ENCODE assay signal across 1 cellular context in genomic region chr14:23621932-23622495, GRCh38.
TF ChIP-seq lines count a peak whose summit lies in the region.

No MANE protein-coding gene starts in this region.

TF ChIP-seq in HepG2, 621 proteins besides CTCF, POLR2A, EP300 and RAD21:
- TF ChIP-seq, protein P1, sequence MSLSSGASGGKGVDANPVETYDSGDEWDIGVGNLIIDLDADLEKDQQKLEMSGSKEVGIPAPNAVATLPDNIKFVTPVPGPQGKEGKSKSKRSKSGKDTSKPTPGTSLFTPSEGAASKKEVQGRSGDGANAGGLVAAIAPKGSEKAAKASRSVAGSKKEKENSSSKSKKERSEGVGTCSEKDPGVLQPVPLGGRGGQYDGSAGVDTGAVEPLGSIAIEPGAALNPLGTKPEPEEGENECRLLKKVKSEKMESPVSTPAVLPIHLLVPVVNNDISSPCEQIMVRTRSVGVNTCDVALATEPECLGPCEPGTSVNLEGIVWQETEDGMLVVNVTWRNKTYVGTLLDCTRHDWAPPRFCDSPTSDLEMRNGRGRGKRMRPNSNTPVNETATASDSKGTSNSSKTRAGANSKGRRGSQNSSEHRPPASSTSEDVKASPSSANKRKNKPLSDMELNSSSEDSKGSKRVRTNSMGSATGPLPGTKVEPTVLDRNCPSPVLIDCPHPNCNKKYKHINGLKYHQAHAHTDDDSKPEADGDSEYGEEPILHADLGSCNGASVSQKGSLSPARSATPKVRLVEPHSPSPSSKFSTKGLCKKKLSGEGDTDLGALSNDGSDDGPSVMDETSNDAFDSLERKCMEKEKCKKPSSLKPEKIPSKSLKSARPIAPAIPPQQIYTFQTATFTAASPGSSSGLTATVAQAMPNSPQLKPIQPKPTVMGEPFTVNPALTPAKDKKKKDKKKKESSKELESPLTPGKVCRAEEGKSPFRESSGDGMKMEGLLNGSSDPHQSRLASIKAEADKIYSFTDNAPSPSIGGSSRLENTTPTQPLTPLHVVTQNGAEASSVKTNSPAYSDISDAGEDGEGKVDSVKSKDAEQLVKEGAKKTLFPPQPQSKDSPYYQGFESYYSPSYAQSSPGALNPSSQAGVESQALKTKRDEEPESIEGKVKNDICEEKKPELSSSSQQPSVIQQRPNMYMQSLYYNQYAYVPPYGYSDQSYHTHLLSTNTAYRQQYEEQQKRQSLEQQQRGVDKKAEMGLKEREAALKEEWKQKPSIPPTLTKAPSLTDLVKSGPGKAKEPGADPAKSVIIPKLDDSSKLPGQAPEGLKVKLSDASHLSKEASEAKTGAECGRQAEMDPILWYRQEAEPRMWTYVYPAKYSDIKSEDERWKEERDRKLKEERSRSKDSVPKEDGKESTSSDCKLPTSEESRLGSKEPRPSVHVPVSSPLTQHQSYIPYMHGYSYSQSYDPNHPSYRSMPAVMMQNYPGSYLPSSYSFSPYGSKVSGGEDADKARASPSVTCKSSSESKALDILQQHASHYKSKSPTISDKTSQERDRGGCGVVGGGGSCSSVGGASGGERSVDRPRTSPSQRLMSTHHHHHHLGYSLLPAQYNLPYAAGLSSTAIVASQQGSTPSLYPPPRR (CRISPR knock-in tag; IDR thresholded peaks at IDR 0.05; ENCODE audit: borderline replicate concordance): peak; percentile 46; the same call in 1 of the 2 replicates
- TF ChIP-seq ZNF761 (CRISPR knock-in tag; conservative IDR thresholded peaks at IDR 0.05): 0 out of 2 replicates have a peak, but pooled peaks have one; percentile 66
- 0 out of 2 replicates have a peak, but pooled peaks have one; percentile 15 for TF ChIP-seq KMT2A (CRISPR knock-in tag; IDR thresholded peaks at IDR 0.05)
- TF ChIP-seq ZNF251 (CRISPR knock-in tag; IDR thresholded peaks at IDR 0.05): 0 out of 2 replicates have a peak, but pooled peaks have one; percentile 12
- no peak for TF ChIP-seq FOXJ3 (CRISPR knock-in tag; IDR thresholded peaks at IDR 0.05; ENCODE audit: borderline replicate concordance)
- TF ChIP-seq ZNF230 (CRISPR knock-in tag; IDR thresholded peaks at IDR 0.05): 0 out of 2 replicates have a peak, but pooled peaks have one; percentile 25
- TF ChIP-seq ZNF782 (CRISPR knock-in tag; IDR thresholded peaks at IDR 0.05; ENCODE audit: borderline replicate concordance): peak; percentile 56; the same call in 1 of the 2 replicates
- TF ChIP-seq ZNF354B (CRISPR knock-in tag; IDR thresholded peaks at IDR 0.05): no peak
- TF ChIP-seq, protein P2, sequence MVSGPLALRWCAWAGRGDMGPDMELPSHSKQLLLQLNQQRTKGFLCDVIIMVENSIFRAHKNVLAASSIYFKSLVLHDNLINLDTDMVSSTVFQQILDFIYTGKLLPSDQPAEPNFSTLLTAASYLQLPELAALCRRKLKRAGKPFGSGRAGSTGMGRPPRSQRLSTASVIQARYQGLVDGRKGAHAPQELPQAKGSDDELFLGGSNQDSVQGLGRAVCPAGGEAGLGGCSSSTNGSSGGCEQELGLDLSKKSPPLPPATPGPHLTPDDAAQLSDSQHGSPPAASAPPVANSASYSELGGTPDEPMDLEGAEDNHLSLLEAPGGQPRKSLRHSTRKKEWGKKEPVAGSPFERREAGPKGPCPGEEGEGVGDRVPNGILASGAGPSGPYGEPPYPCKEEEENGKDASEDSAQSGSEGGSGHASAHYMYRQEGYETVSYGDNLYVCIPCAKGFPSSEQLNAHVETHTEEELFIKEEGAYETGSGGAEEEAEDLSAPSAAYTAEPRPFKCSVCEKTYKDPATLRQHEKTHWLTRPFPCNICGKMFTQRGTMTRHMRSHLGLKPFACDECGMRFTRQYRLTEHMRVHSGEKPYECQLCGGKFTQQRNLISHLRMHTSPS (CRISPR knock-in tag; IDR thresholded peaks at IDR 0.05; ENCODE audit: low read depth): 0 out of 2 replicates have a peak, but pooled peaks have one; percentile 14
- peak; percentile 19; the same call in 1 of the 2 replicates for TF ChIP-seq NR2C2 (CRISPR knock-in tag; IDR thresholded peaks at IDR 0.05; ENCODE audit: borderline replicate concordance)
- TF ChIP-seq ZBTB33 (CRISPR knock-in tag; IDR thresholded peaks at IDR 0.05): no peak
- 0 out of 2 replicates have a peak, but pooled peaks have one; percentile 15 for TF ChIP-seq NFKBIZ (CRISPR knock-in tag; IDR thresholded peaks at IDR 0.05)
- no peak for TF ChIP-seq DDIT3 (CRISPR knock-in tag; IDR thresholded peaks at IDR 0.05)
- TF ChIP-seq, protein P3, sequence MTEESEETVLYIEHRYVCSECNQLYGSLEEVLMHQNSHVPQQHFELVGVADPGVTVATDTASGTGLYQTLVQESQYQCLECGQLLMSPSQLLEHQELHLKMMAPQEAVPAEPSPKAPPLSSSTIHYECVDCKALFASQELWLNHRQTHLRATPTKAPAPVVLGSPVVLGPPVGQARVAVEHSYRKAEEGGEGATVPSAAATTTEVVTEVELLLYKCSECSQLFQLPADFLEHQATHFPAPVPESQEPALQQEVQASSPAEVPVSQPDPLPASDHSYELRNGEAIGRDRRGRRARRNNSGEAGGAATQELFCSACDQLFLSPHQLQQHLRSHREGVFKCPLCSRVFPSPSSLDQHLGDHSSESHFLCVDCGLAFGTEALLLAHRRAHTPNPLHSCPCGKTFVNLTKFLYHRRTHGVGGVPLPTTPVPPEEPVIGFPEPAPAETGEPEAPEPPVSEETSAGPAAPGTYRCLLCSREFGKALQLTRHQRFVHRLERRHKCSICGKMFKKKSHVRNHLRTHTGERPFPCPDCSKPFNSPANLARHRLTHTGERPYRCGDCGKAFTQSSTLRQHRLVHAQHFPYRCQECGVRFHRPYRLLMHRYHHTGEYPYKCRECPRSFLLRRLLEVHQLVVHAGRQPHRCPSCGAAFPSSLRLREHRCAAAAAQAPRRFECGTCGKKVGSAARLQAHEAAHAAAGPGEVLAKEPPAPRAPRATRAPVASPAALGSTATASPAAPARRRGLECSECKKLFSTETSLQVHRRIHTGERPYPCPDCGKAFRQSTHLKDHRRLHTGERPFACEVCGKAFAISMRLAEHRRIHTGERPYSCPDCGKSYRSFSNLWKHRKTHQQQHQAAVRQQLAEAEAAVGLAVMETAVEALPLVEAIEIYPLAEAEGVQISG (CRISPR knock-in tag; IDR thresholded peaks at IDR 0.05): 0 out of 2 replicates have a peak, but pooled peaks have one; percentile 17
- TF ChIP-seq ZNF619 (CRISPR knock-in tag; IDR thresholded peaks at IDR 0.05): 0 out of 2 replicates have a peak, but pooled peaks have one; percentile 60
- TF ChIP-seq PAXIP1 (CRISPR knock-in tag; conservative IDR thresholded peaks at IDR 0.05): 0 out of 2 replicates have a peak, but pooled peaks have one; percentile 20
- TF ChIP-seq HHEX (CRISPR knock-in tag; IDR thresholded peaks at IDR 0.05): 0 out of 2 replicates have a peak, but pooled peaks have one; percentile 2
- 0 out of 2 replicates have a peak, but pooled peaks have one; percentile 42 for TF ChIP-seq HINFP (CRISPR knock-in tag; IDR thresholded peaks at IDR 0.05; ENCODE audit: low read depth)
- no peak for TF ChIP-seq ZNF7 (CRISPR knock-in tag; IDR thresholded peaks at IDR 0.05)
- no peak for TF ChIP-seq YEATS2 (CRISPR knock-in tag; IDR thresholded peaks at IDR 0.05; ENCODE audit: borderline replicate concordance)
- TF ChIP-seq ZSCAN31 (CRISPR knock-in tag; IDR thresholded peaks at IDR 0.05; ENCODE audit: low read depth): 0 out of 2 replicates have a peak, but pooled peaks have one; percentile 5
- TF ChIP-seq ZNF33B (CRISPR knock-in tag; IDR thresholded peaks at IDR 0.05): 0 out of 2 replicates have a peak, but pooled peaks have one; percentile 43
- TF ChIP-seq, protein P4, sequence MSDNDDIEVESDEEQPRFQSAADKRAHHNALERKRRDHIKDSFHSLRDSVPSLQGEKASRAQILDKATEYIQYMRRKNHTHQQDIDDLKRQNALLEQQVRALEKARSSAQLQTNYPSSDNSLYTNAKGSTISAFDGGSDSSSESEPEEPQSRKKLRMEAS (IDR thresholded peaks at IDR 0.05): peak; percentile 46; the same call in 1 of the 2 replicates
TF ChIP-seq in HepG2: peak in this region for 17.
